ENCODE assay signal across 39 cellular contexts in the genomic region with DNA sequence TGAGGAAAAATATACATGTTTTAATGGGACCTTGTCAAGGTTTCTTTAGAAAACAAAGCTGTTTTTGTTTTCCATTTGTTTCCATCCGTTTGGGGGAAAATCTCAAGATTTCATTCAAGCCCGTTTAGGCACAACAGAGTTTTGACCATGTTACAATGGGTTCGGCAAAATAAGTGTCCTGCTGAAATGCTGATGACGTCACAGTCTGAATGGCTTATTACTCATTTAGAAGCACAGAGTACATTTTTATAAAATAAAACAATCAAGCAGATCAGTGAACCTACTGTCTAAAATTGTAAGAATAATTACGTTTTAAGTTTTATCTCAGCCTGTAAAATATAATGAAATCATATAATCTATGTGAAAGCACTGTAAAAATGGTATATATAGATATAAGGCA.
"Had no signal": no experiment of that assay in that cellular context is flagged by ENCODE, and none has a peak within 500 bp of the region (broad histone marks: within the 10 kb centered on the region; RNA-seq: fewer than 3 reads in every experiment).

No MANE protein-coding gene starts in this region.

- H3K9me3 Mint-ChIP-seq: activated naive CD4-positive, alpha-beta T cell treated with anti-CD3 and anti-CD28 coated beads, Interleukin-2, amount 50 U/mL, for 72 hours; activated T-helper 1 cell treated with anti-CD3 and anti-CD28 coated beads, Interleukin-12 subunit alpha, Interleukin-12 subunit beta, Interleukin-2, Interleukin-4 antibody, amounts not matched to agents 30 ng/mL and 10 ng/mL and 1 ng/mL, durations not matched to agents 14 hours and 24 hours and 36 hours; activated T-helper 17 cell treated with anti-CD3 and anti-CD28 coated beads, Interleukin-2, amount 50 U/mL, for 72 hours had no signal

- H3K4me3 ChIP-seq: adrenal gland, ascending aorta, breast epithelium, cardiac muscle cell had no signal

- H3K4me1 Mint-ChIP-seq: activated naive CD4-positive, alpha-beta T cell treated with anti-CD3 and anti-CD28 coated beads, Interleukin-2, amount 10 ng/mL, durations not matched to agents 7 days and 5 days; activated naive CD4-positive, alpha-beta T cell treated with anti-CD3 and anti-CD28 coated beads, Interleukin-2, amount 50 U/mL, for 24 hours; activated naive CD8-positive, alpha-beta T cell treated with anti-CD3 and anti-CD28 coated beads for 36 hours; activated naive CD8-positive, alpha-beta T cell treated with anti-CD3 and anti-CD28 coated beads, Interleukin-2, amount 10 ng/mL, durations not matched to agents 7 days and 5 days; activated naive CD8-positive, alpha-beta T cell treated with anti-CD3 and anti-CD28 coated beads, Interleukin-2, amount 50 U/mL, for 24 hours; activated T-helper 17 cell treated with anti-CD3 and anti-CD28 coated beads, Interleukin-2, amount 50 U/mL, for 72 hours; central memory CD8-positive, alpha-beta T cell had no signal

- H3K36me3 Mint-ChIP-seq: activated naive CD4-positive, alpha-beta T cell treated with anti-CD3 and anti-CD28 coated beads, Interleukin-2, amount 10 ng/mL, durations not matched to agents 7 days and 5 days; activated naive CD4-positive, alpha-beta T cell treated with anti-CD3 and anti-CD28 coated beads, Interleukin-2, amount 50 U/mL, for 24 hours; activated naive CD8-positive, alpha-beta T cell; activated naive CD8-positive, alpha-beta T cell treated with anti-CD3 and anti-CD28 coated beads for 36 hours; activated naive CD8-positive, alpha-beta T cell treated with anti-CD3 and anti-CD28 coated beads, Interleukin-2, amount 10 ng/mL, durations not matched to agents 7 days and 5 days had no signal

- DNase-seq: activated effector memory CD4-positive, alpha-beta T cell treated with anti-CD3 and anti-CD28 coated beads, Interleukin-2, amount 50 U/mL, for 16 hours; activated effector memory CD4-positive, alpha-beta T cell treated with Interleukin-2 at 50 U/mL for 16 hours; activated gamma-delta T cell; activated gamma-delta T cell treated with Interleukin-2 at 50 U/mL for 16 hours; activated naive CD4-positive, alpha-beta T cell; activated naive CD4-positive, alpha-beta T cell treated with anti-CD3 and anti-CD28 coated beads for 36 hours; activated naive CD4-positive, alpha-beta T cell treated with anti-CD3 and anti-CD28 coated beads, Interleukin-2, amount 10 ng/mL, durations not matched to agents 7 days and 5 days; activated naive CD4-positive, alpha-beta T cell treated with anti-CD3 and anti-CD28 coated beads, Interleukin-2, amount 50 U/mL, for 16 hours; activated naive CD4-positive, alpha-beta T cell treated with Interleukin-2 at 50 U/mL for 16 hours; activated naive CD8-positive, alpha-beta T cell treated with anti-CD3 and anti-CD28 coated beads for 36 hours; activated naive CD8-positive, alpha-beta T cell treated with anti-CD3 and anti-CD28 coated beads, Interleukin-2, amount 10 ng/mL, durations not matched to agents 7 days and 5 days; activated naive CD8-positive, alpha-beta T cell treated with anti-CD3 and anti-CD28 coated beads, Interleukin-2, amount 50 U/mL, for 24 hours; activated T-cell treated with anti-CD3 and anti-CD28 coated beads, Interleukin-2, amount 50 U/mL, for 1 hour; activated T-cell treated with anti-CD3 and anti-CD28 coated beads, Interleukin-2, amount 50 U/mL, for 24 hours; activated T-cell treated with anti-CD3 and anti-CD28 coated beads, Interleukin-2, amount 50 U/mL, for 4 hours; activated T-cell treated with anti-CD3 and anti-CD28 coated beads, Interleukin-2, amount 50 U/mL, for 48 hours; activated T-cell treated with anti-CD3 and anti-CD28 coated beads, Interleukin-2, amount 50 U/mL, for 72 hours; amniotic stem cell; amygdala; anterior cingulate cortex; aorta; brain microvascular endothelial cell; caudate nucleus; central memory CD4-positive, alpha-beta T cell; cerebellar nuclear complex had no signal

- H3K27me3 ChIP-seq: adrenal gland, ascending aorta, brain microvascular endothelial cell, cardiac muscle cell had no signal

- ATAC-seq: activated naive CD4-positive, alpha-beta T cell treated with anti-CD3 and anti-CD28 coated beads, Interleukin-2, amount 50 U/mL, for 72 hours; activated naive CD8-positive, alpha-beta T cell treated with anti-CD3 and anti-CD28 coated beads, Interleukin-2, amount 50 U/mL, for 24 hours; activated T-cell treated with anti-CD3 and anti-CD28 coated beads, Interleukin-2, amount 50 U/mL, for 4 hours; activated T-cell treated with anti-CD3 and anti-CD28 coated beads, Interleukin-2, amount 50 U/mL, for 72 hours; activated T-helper 17 cell treated with anti-CD3 and anti-CD28 coated beads, Interleukin-2, amount 50 U/mL, for 72 hours had no signal

- H3K4me3 Mint-ChIP-seq: activated naive CD4-positive, alpha-beta T cell treated with anti-CD3 and anti-CD28 coated beads for 36 hours; activated naive CD4-positive, alpha-beta T cell treated with anti-CD3 and anti-CD28 coated beads, Interleukin-2, amount 10 ng/mL, durations not matched to agents 7 days and 5 days; activated naive CD4-positive, alpha-beta T cell treated with anti-CD3 and anti-CD28 coated beads, Interleukin-2, amount 50 U/mL, for 24 hours; activated naive CD8-positive, alpha-beta T cell; activated naive CD8-positive, alpha-beta T cell treated with anti-CD3 and anti-CD28 coated beads for 36 hours; activated naive CD8-positive, alpha-beta T cell treated with anti-CD3 and anti-CD28 coated beads, Interleukin-2, amount 10 ng/mL, durations not matched to agents 7 days and 5 days; activated naive CD8-positive, alpha-beta T cell treated with anti-CD3 and anti-CD28 coated beads, Interleukin-2, amount 50 U/mL, for 24 hours; activated T-cell treated with anti-CD3 and anti-CD28 coated beads, Interleukin-2, amount 50 U/mL, for 24 hours; activated T-cell treated with anti-CD3 and anti-CD28 coated beads, Interleukin-2, amount 50 U/mL, for 4 hours; activated T-cell treated with anti-CD3 and anti-CD28 coated beads, Interleukin-2, amount 50 U/mL, for 72 hours; activated T-helper 1 cell treated with anti-CD3 and anti-CD28 coated beads, Interleukin-12 subunit alpha, Interleukin-12 subunit beta, Interleukin-2, Interleukin-4 antibody, amounts not matched to agents 30 ng/mL and 10 ng/mL and 1 ng/mL, durations not matched to agents 14 hours and 24 hours and 36 hours; activated T-helper 17 cell treated with anti-CD3 and anti-CD28 coated beads, Interleukin-2, amount 50 U/mL, for 72 hours; brain; central memory CD8-positive, alpha-beta T cell had no signal

- H3K27me3 Mint-ChIP-seq: activated naive CD4-positive, alpha-beta T cell treated with anti-CD3 and anti-CD28 coated beads, Interleukin-2, amount 10 ng/mL, durations not matched to agents 7 days and 5 days; activated naive CD8-positive, alpha-beta T cell treated with anti-CD3 and anti-CD28 coated beads, Interleukin-2, amount 10 ng/mL, durations not matched to agents 7 days and 5 days; central memory CD8-positive, alpha-beta T cell had no signal

- FAIRE-seq: astrocyte, bronchial epithelial cell had no signal

- H3K27ac Mint-ChIP-seq: activated naive CD4-positive, alpha-beta T cell treated with anti-CD3 and anti-CD28 coated beads for 36 hours; activated naive CD4-positive, alpha-beta T cell treated with anti-CD3 and anti-CD28 coated beads, Interleukin-2, amount 10 ng/mL, durations not matched to agents 7 days and 5 days; activated naive CD4-positive, alpha-beta T cell treated with anti-CD3 and anti-CD28 coated beads, Interleukin-2, amount 50 U/mL, for 24 hours; activated naive CD4-positive, alpha-beta T cell treated with anti-CD3 and anti-CD28 coated beads, Interleukin-2, amount 50 U/mL, for 72 hours; activated naive CD8-positive, alpha-beta T cell; activated naive CD8-positive, alpha-beta T cell treated with anti-CD3 and anti-CD28 coated beads for 36 hours; activated naive CD8-positive, alpha-beta T cell treated with anti-CD3 and anti-CD28 coated beads, Interleukin-2, amount 10 ng/mL, durations not matched to agents 7 days and 5 days; activated naive CD8-positive, alpha-beta T cell treated with anti-CD3 and anti-CD28 coated beads, Interleukin-2, amount 50 U/mL, for 24 hours; activated T-cell treated with anti-CD3 and anti-CD28 coated beads, Interleukin-2, amount 50 U/mL, for 24 hours; activated T-cell treated with anti-CD3 and anti-CD28 coated beads, Interleukin-2, amount 50 U/mL, for 72 hours; activated T-helper 1 cell treated with anti-CD3 and anti-CD28 coated beads, Interleukin-12 subunit alpha, Interleukin-12 subunit beta, Interleukin-2, Interleukin-4 antibody, amounts not matched to agents 30 ng/mL and 10 ng/mL and 1 ng/mL, durations not matched to agents 14 hours and 24 hours and 36 hours; activated T-helper 17 cell treated with anti-CD3 and anti-CD28 coated beads, Interleukin-2, amount 50 U/mL, for 72 hours; activated T-helper 2 cell treated with anti-CD3 and anti-CD28 coated beads, Interferon-gamma antibody, Interleukin-2, Interleukin-4, amounts not matched to agents 10 μg/mL and 5 μg/mL and 100 μg/mL, durations not matched to agents 14 hours and 24 hours and 36 hours had no signal

- H3K27ac ChIP-seq: adrenal gland, ascending aorta, brain microvascular endothelial cell, breast epithelium, cardiac muscle cell had no signal

- H3K36me3 ChIP-seq: adrenal gland, ascending aorta, brain microvascular endothelial cell, breast epithelium, cardiac muscle cell had no signal

- H3K4me1 ChIP-seq: adrenal gland, ascending aorta, breast epithelium had no signal

- H3K9me3 ChIP-seq: adrenal gland had no signal
